ENCODE assay signal across 1 cellular context in the genomic region with DNA sequence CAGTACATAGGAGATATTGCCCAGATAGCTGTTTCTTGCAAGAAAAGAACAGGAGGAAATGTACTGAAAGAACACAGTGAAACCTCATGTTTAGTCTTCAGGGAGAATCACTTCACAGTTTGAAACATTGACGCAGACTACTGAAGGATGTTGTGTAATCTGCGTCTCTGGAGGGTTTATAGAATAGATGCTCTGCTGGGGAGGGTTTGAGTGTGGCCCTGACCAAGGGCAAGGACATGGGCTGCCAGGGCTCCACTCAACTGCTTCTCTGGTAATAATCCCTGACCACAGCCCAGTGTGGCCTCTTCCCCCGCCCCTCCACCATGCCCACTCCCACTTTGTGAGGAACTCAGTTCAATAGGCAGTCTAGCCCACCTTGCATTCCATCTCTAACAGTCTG.
TF ChIP-seq lines count a peak whose summit lies in the region.

No MANE protein-coding gene starts in this region.

TF ChIP-seq in IMR-90, 13 proteins besides CTCF, POLR2A, EP300 and RAD21:
- TF ChIP-seq NFE2L2 (IDR thresholded peaks at IDR 0.05; ENCODE audit: low read depth, low read length) (no peak), CEBPB (IDR thresholded peaks at IDR 0.05; ENCODE audit: low read depth, low read length) (0 out of 2 replicates have a peak, but pooled peaks have one; percentile 5)
TF ChIP-seq in IMR-90: peak in this region for 1.
